21 cellular contexts compared by ENCODE assay signal in the genomic region with DNA sequence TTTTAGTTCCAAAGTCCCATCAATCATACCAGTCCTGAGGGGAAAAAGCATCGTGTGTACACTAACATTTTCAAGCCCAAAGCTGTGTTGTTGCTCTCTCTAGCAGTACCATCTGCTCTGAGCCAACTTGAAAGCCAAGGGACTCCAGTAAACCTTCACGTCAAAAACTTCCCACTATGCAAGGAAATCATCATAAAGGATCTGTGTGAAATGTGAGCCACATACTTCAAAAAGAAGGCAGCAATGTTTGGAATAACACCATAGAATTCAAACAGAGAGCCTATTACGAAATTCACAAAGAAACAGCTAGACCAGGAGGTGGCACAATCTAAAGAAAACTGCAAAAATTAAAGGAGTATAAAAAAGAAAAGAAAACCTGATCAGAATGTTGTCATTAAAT.
A peak's percentile ranks its signal among the peaks of the same experiment; 100 is the strongest.
DNase-seq lines count a peak whose midpoint lies in the region; ATAC-seq and TF ChIP-seq lines count a peak whose summit lies in the region.
"Had no signal": no experiment of that assay in that cellular context is flagged by ENCODE, and none has a peak within 500 bp of the region (broad histone marks: within the 10 kb centered on the region; RNA-seq: fewer than 3 reads in every experiment).

No MANE protein-coding gene starts in this region.

- no peak for TF ChIP-seq CTCF in body of pancreas (IDR thresholded peaks at IDR 0.05)

- intact Hi-C loops in body of pancreas (cut with DNase I), result no loop called here

- H3K27me3 ChIP-seq in iPS-18a (ENCODE audit: control insufficient read depth, insufficient read depth, low read length) (no peaks in the 10 kb centered on the region), subcutaneous abdominal adipose tissue (ENCODE audit: control insufficient read depth in 5 of 5, insufficient read depth in 4 of 5, low read length in 5 of 5) (no peaks in the 10 kb centered on the region), body of pancreas (peaks cover 0 to 3% of the 10 kb centered on the region in 2 donors)
- H3K27me3 ChIP-seq: vagina had no signal

- no peak overlapping the region for H3K27ac ChIP-seq in iPS-18a (ENCODE audit: low read length)
- H3K27ac ChIP-seq in subcutaneous abdominal adipose tissue (ENCODE audit: low read depth, low read length), result no peak overlapping the region
- no peak overlapping the region for H3K27ac ChIP-seq in body of pancreas
- H3K27ac ChIP-seq: C4-2B, KMS-11, parathyroid adenoma, skin epidermis, vagina had no signal

- no peak for ATAC-seq in body of pancreas

- no peak for TF ChIP-seq POLR2A in body of pancreas (IDR thresholded peaks at IDR 0.05)

- H3K4me1 ChIP-seq in iPS-18a (ENCODE audit: control insufficient read depth, low read depth, low read length) (peaks cover 13% of the 10 kb centered on the region), subcutaneous abdominal adipose tissue (ENCODE audit: control insufficient read depth in 5 of 5, insufficient read depth in 5 of 5, low read length in 5 of 5) (peaks cover 0 to 6% (median 0%) of the 10 kb centered on the region in 5 donors), body of pancreas (no peaks in the 10 kb centered on the region)
- H3K4me1 ChIP-seq: parathyroid adenoma, vagina had no signal

- H3K9ac ChIP-seq in iPS-18a (ENCODE audit: low read length), result peak overlapping the region; percentile 12
- H3K9ac ChIP-seq in subcutaneous abdominal adipose tissue (ENCODE audit: low read length in 5 of 5), result peak overlapping the region in 1 of 5 donors; percentile 31
- H3K9ac ChIP-seq: KMS-11, parathyroid adenoma had no signal

- DNase-seq in NCI-H748 (lab: John Stamatoyannopoulos, UW; ENCODE audit: unreplicated experiment), result peak; percentile 11
- no peak for DNase-seq in NCI-H748 treated with DMSO at 0.1 percent for 48 hours (lab: John Stamatoyannopoulos, UW)
- DNase-seq in amniotic epithelial cell (ENCODE audit: low read depth), result peak; percentile 4
- DNase-seq in G401 (ENCODE audit: low spot score), result no peak
- DNase-seq in body of pancreas, result no peak
- DNase-seq in DMS79 treated with DMSO at 0.1 percent for 48 hours (lab: John Stamatoyannopoulos, UW), result no peak
- DNase-seq: activated CD4-positive, alpha-beta T cell treated with anti-CD3 and anti-CD28 coated beads, Interleukin-2, amount 50 U/mL, for 4 hours; activated naive CD4-positive, alpha-beta T cell; anterior cingulate cortex; islet precursor cell; mammary epithelial cell; naive B cell; NCI-H1930; NCI-H526 treated with DMSO at 0.1 percent for 48 hours had no signal

- in situ Hi-C loops in G401 (cut with HindIII; ENCODE audit: low sequenced_read_pairs), result no loop called here

- WGBS in body of pancreas, 2 donors, result 10 to 31% methylated on average over 3 of the region's 3 CpGs

- H3K36me3 ChIP-seq in iPS-18a (ENCODE audit: control insufficient read depth, low read depth, low read length) (peaks cover 42% of the 10 kb centered on the region), subcutaneous abdominal adipose tissue (ENCODE audit: control insufficient read depth in 5 of 5, insufficient read depth in 5 of 5, low read length in 5 of 5) (no peaks in the 10 kb centered on the region), body of pancreas (replicated peaks in 1 of 2; ENCODE audit: insufficient read depth in 1 of 2, low read depth in 2 of 2) (no peaks in the 10 kb centered on the region)
- H3K36me3 ChIP-seq: vagina had no signal

- H3K9me3 ChIP-seq in iPS-18a (ENCODE audit: control insufficient read depth, low read depth, low read length) (no peaks in the 10 kb centered on the region), subcutaneous abdominal adipose tissue (ENCODE audit: control insufficient read depth in 5 of 5, low read length in 5 of 5) (no peaks in the 10 kb centered on the region), body of pancreas (no peaks in the 10 kb centered on the region)
- H3K9me3 ChIP-seq: vagina had no signal

- H3K4me3 ChIP-seq in iPS-18a (ENCODE audit: low read length) (no peak overlapping the region), subcutaneous abdominal adipose tissue (ENCODE audit: low read depth in 1 of 5, low read length in 5 of 5) (peak overlapping the region in 3 of 5 donors; percentile 3 to 64 (median 43)), body of pancreas (no peak overlapping the region)
- H3K4me3 ChIP-seq: skin epidermis, vagina had no signal

Comparison
In these comparisons a context has a peak if more than half of its experiments do, and no peak if none do; other contexts are left out.
1. DNase-seq: peak in NCI-H748 (single experiment) and amniotic epithelial cell (single experiment); none in NCI-H748 treated with DMSO at 0.1 percent for 48 hours (single experiment), G401 (single experiment), body of pancreas (0 of 4) and DMS79 treated with DMSO at 0.1 percent for 48 hours (single experiment).
2. H3K4me3 ChIP-seq: peak in subcutaneous abdominal adipose tissue (3 of 5); none in iPS-18a (single experiment) and body of pancreas (0 of 2).